In the genomic region with DNA sequence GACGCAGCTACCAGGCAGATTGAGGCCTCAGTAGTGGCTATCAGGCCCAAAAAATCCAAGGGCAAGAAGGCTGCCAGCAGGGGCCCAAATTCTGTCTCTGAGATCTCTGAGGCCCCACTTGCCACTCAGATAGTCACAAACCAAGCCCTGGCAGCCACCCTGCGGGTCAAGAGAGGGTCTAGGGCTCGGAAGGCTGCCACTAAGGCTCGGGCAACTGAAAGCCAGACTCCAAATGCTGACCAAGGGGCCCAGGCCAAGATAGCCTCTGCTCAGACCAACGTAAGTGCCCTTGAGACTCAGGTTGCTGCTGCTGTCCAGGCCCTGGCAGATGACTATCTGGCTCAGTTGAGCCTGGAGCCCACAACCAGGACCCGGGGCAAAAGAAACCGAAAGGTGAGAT, we compare ENCODE assay signal across 24 cellular contexts. TPM values are rescaled to one million over a fixed set of nuclear protein-coding genes. Genes with fewer than 3 reads are reported as not detected.
DNase-seq lines count a peak whose midpoint lies in the region; ATAC-seq and TF ChIP-seq lines count a peak whose summit lies in the region.
"Had no signal": no experiment of that assay in that cellular context is flagged by ENCODE, and none has a peak within 500 bp of the region (broad histone marks: within the 10 kb centered on the region; RNA-seq: fewer than 3 reads in every experiment).

No MANE protein-coding gene starts in this region.

- peak overlapping the region; percentile 88 for H3K4me3 ChIP-seq in neural cell (ENCODE audit: low read length)
- H3K4me3 ChIP-seq: BLaER1, GM12878 had no signal

- no peak for TF ChIP-seq RAD21 in neural cell (conservative IDR thresholded peaks at IDR 0.05)

- H3F3A ChIP-seq in neural cell (ENCODE audit: insufficient read depth, low read length, poor library complexity, severe bottlenecking) = no peaks in the 10 kb centered on the region

- no peaks in the 10 kb centered on the region for H4K20me1 ChIP-seq in neural cell (ENCODE audit: insufficient read depth)
- H4K20me1 ChIP-seq: BLaER1 had no signal

- peaks cover 5% of the 10 kb centered on the region for H3K79me2 ChIP-seq in neural cell (replicated peaks; ENCODE audit: insufficient read depth, low read length)

- no peaks in the 10 kb centered on the region for H3K36me3 ChIP-seq in neural cell (ENCODE audit: insufficient read depth, low read length)
- H3K36me3 ChIP-seq: BE2C, BLaER1 had no signal

- H3K27ac ChIP-seq in neural cell (ENCODE audit: low read length) = no peak overlapping the region
- no peak overlapping the region for H3K27ac ChIP-seq in RWPE1
- H3K27ac ChIP-seq: BLaER1 had no signal

- no peak overlapping the region for H3K9ac ChIP-seq in neural cell (ENCODE audit: low read length)
- H3K9ac ChIP-seq: BLaER1 had no signal

- no peaks in the 10 kb centered on the region for H3K27me3 ChIP-seq in neural cell (ENCODE audit: insufficient read depth, low read depth, low read length)
- H3K27me3 ChIP-seq: BE2C had no signal

- no peaks in the 10 kb centered on the region for H3K9me2 ChIP-seq in neural cell (ENCODE audit: insufficient read depth, low read length)

- peak; percentile 1 for DNase-seq in GM13977 (ENCODE audit: low spot score)
- peak; percentile 8 for DNase-seq in ecto neural progenitor cell (ENCODE audit: low spot score)
- no peak for DNase-seq in NCI-H345 treated with DMSO at 0.1 percent for 48 hours (lab: John Stamatoyannopoulos, UW; ENCODE audit: unreplicated experiment)
- DNase-seq in RWPE1 (ENCODE audit: low spot score) = no peak
- DNase-seq: 8988T; ACHN; BE2C; C1 segment of cervical spinal cord; CD4-positive, alpha-beta memory T cell; CD4-positive, CD25-positive, alpha-beta regulatory T cell; CD8-positive, alpha-beta memory T cell; COR-L47; DMS 273 treated with DMSO at 0.1 percent for 48 hours; DMS153; DMS53; DMS79; DND-41; EL; GDM1 had no signal

- TF ChIP-seq CTCF in GM13977 (IDR thresholded peaks at IDR 0.05; ENCODE audit: extremely low read depth, insufficient read depth, missing control alignments) (no peak), neural cell (IDR thresholded peaks at IDR 0.05; ENCODE audit: poor library complexity, severe bottlenecking) (no peak), RWPE1 (conservative IDR thresholded peaks at IDR 0.05; ENCODE audit: low read depth) (no peak)

- POLR2A ChIA-PET in RWPE1 (lab: Yijun Ruan, JAX; ENCODE audit: low non-redundant PET) = no interaction called here

- in situ Hi-C loops in GM13977 (cut with MboI; ENCODE audit: low pct_unique_long_range_greater_than_20kb, low sequenced_read_pairs, unreplicated experiment) = no loop called here

- H3K9me3 ChIP-seq in neural cell (ENCODE audit: low read length) = no peaks in the 10 kb centered on the region
- H3K9me3 ChIP-seq: BE2C had no signal

- CTCF ChIA-PET in RWPE1 (lab: Yijun Ruan, JAX) = no interaction called here

- no peak overlapping the region for H3K4me2 ChIP-seq in neural cell (ENCODE audit: low read length)
- H3K4me2 ChIP-seq: BLaER1 had no signal

- H2AFZ ChIP-seq in neural cell (ENCODE audit: low read depth, low read length) = no peak overlapping the region

- ATAC-seq in HG02840 (IDR thresholded peaks at IDR 0.05; ENCODE audit: low FRiP score, unreplicated experiment) = no peak
- ATAC-seq: GM12878 had no signal

- TF ChIP-seq EP300 in neural cell (conservative IDR thresholded peaks at IDR 0.05; ENCODE audit: poor library complexity, severe bottlenecking) = no peak

TF ChIP-seq in neural cell, 6 proteins besides CTCF, POLR2A, EP300 and RAD21:
- no peak for TF ChIP-seq POLR2AphosphoS5 (IDR thresholded peaks at IDR 0.05)
- no peak for TF ChIP-seq EZH2 (IDR thresholded peaks at IDR 0.05; ENCODE audit: borderline replicate concordance, insufficient read depth, low read length, poor library complexity, severe bottlenecking)
- no peak for TF ChIP-seq SMC3 (conservative IDR thresholded peaks at IDR 0.05; ENCODE audit: poor library complexity)
- TF ChIP-seq TAF1 (IDR thresholded peaks at IDR 0.05; ENCODE audit: low read depth) = no peak
- no peak for TF ChIP-seq MXI1 (conservative IDR thresholded peaks at IDR 0.05; ENCODE audit: poor library complexity, severe bottlenecking)
- TF ChIP-seq, protein P1, sequence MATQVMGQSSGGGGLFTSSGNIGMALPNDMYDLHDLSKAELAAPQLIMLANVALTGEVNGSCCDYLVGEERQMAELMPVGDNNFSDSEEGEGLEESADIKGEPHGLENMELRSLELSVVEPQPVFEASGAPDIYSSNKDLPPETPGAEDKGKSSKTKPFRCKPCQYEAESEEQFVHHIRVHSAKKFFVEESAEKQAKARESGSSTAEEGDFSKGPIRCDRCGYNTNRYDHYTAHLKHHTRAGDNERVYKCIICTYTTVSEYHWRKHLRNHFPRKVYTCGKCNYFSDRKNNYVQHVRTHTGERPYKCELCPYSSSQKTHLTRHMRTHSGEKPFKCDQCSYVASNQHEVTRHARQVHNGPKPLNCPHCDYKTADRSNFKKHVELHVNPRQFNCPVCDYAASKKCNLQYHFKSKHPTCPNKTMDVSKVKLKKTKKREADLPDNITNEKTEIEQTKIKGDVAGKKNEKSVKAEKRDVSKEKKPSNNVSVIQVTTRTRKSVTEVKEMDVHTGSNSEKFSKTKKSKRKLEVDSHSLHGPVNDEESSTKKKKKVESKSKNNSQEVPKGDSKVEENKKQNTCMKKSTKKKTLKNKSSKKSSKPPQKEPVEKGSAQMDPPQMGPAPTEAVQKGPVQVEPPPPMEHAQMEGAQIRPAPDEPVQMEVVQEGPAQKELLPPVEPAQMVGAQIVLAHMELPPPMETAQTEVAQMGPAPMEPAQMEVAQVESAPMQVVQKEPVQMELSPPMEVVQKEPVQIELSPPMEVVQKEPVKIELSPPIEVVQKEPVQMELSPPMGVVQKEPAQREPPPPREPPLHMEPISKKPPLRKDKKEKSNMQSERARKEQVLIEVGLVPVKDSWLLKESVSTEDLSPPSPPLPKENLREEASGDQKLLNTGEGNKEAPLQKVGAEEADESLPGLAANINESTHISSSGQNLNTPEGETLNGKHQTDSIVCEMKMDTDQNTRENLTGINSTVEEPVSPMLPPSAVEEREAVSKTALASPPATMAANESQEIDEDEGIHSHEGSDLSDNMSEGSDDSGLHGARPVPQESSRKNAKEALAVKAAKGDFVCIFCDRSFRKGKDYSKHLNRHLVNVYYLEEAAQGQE (IDR thresholded peaks at IDR 0.05; ENCODE audit: borderline replicate concordance) = no peak
TF ChIP-seq in neural cell: peak in this region for 0.

RNA-seq across cellular contexts. Expression of a gene that starts 2.8 kb away (rescaled TPM):
- polyA plus RNA-seq in neural cell = 361 and 487 TPM in 2 replicates
- polyA minus RNA-seq in neural cell = 222 and 239 TPM in 2 replicates
- polyA plus RNA-seq: CD14-positive monocyte had no signal

Comparison
In these comparisons a context has a peak if more than half of its experiments do, and no peak if none do; other contexts are left out.
1. DNase-seq: peak in GM13977 (single experiment) and ecto neural progenitor cell (single experiment); none in NCI-H345 treated with DMSO at 0.1 percent for 48 hours (single experiment) and RWPE1 (single experiment).